Comparison of ENCODE assay signal across 8 cellular contexts in the genomic region with DNA sequence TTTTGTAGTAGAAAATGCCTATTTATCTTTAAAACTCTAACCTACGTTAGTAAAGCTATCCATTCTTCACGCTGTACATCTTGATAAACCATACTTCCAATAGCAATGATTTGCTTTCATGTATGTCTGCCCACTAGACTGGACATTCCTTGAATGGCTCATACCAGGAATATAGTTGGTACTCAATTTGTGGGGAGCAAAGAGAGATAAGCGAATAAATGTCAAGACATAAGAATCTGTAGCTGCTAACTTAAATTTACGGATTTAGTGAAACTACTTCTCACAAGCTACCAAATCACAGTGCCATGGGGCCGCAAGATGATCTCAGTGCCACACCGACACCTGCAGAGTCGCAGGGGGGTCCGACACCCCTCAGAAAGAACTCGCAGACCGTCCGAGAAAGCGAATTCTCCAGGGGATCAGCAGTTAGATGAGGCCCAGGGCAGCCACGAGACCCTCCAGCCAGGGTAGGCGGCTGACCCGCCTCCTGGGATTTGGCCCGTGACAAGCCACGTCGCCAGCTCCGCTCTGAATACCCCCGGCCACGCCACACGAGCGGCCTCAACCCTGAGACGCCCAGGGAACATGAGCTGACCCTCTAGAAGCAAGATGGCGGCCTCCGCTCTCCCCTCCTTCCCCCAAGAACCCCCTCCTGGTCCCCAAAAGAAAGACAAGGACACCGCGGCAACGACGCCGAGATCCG. TPM values are rescaled to one million over a fixed set of nuclear protein-coding genes. Genes with fewer than 3 reads are reported as not detected.
DNase-seq lines count a peak whose midpoint lies in the region; ATAC-seq and TF ChIP-seq lines count a peak whose summit lies in the region.

No MANE protein-coding gene starts in this region.

- no peak for DNase-seq in DND-41
- no peak for DNase-seq in H7
- no peak for DNase-seq in PC-3
- no peak for DNase-seq in endothelial cell (ENCODE audit: low spot score)
- DNase-seq in HK-2 (ENCODE audit: unreplicated experiment) = no peak
- no peak for DNase-seq in activated CD4-positive, alpha-beta T cell treated with anti-CD3 and anti-CD28 coated beads, Interleukin-2, amount 50 U/mL, for 48 hours

- BruUV-seq in PC-3 (replicated peaks; lab: Mats Ljungman, UMichigan) = TSS peak; percentile 81

- POLR2A ChIA-PET in PC-3 (lab: Charles Lee; ENCODE audit: unreplicated experiment) = interaction anchor here (0.7 kb wide), 1 partner anchor 1253 kb away, joined by 3 read pairs; no protein-coding TSS in a partner anchor

- H2AFZ ChIP-seq in DND-41 (ENCODE audit: low read depth, low read length) = peak overlapping the region; percentile 87
- H2AFZ ChIP-seq in PC-3 (ENCODE audit: low read length) = peak overlapping the region; percentile 78

- ATAC-seq in DND-41 (ENCODE audit: insufficient read depth, low read depth) = peak; percentile 27; the same call in 2 of the 3 replicates
- ATAC-seq in PC-3 = peak; percentile 11
- ATAC-seq in GM21423 (IDR thresholded peaks at IDR 0.05; ENCODE audit: unreplicated experiment) = no peak

- H3K27ac Mint-ChIP-seq in endothelial cell (ENCODE audit: unreplicated experiment) (peak overlapping the region; percentile 95), nephron (peak overlapping the region; percentile 96 to 99 (median 99))

- H3K9me3 Mint-ChIP-seq in endothelial cell (ENCODE audit: unreplicated experiment) = no peaks in the 10 kb centered on the region
- H3K9me3 Mint-ChIP-seq in nephron = no peaks in the 10 kb centered on the region

- H3K79me2 ChIP-seq in DND-41 (ENCODE audit: insufficient read depth, low read length) (peaks cover 50% of the 10 kb centered on the region), PC-3 (ENCODE audit: low read length) (peaks cover 55% of the 10 kb centered on the region)

- H3K4me3 Mint-ChIP-seq in endothelial cell (ENCODE audit: unreplicated experiment) = peak overlapping the region; percentile 95
- peak overlapping the region; percentile 91 to 95 (median 93) for H3K4me3 Mint-ChIP-seq in nephron

- H3F3A ChIP-seq in PC-3 (ENCODE audit: low read length, unreplicated experiment) = peaks cover 4% of the 10 kb centered on the region

- H3K4me3 ChIP-seq in DND-41 (ENCODE audit: low read depth in 1 of 2, low read length in 2 of 2) = peak overlapping the region; percentile 70 to 84
- peak overlapping the region; percentile 97 for H3K4me3 ChIP-seq in H7 (ENCODE audit: insufficient read depth, low read depth, low read length)
- H3K4me3 ChIP-seq in PC-3 (ENCODE audit: low read length) = peak overlapping the region; percentile 83

- H3K4me2 ChIP-seq in DND-41 (ENCODE audit: insufficient read depth, low read length) (peak overlapping the region; percentile 68), PC-3 (ENCODE audit: low read length) (peak overlapping the region; percentile 84)

- H3K9me3 ChIP-seq in DND-41 (ENCODE audit: insufficient read depth, low read length, severe bottlenecking) (no peaks in the 10 kb centered on the region), PC-3 (ENCODE audit: low read length) (no peaks in the 10 kb centered on the region)

- intact Hi-C loops in PC-3 (cut with micrococcal nuclease) = loop anchor here (5.0 kb wide), 1 partner anchor 325 kb away; no protein-coding TSS in a partner anchor

- H3K9ac ChIP-seq in DND-41 (ENCODE audit: low read depth, low read length) (peak overlapping the region; percentile 93), PC-3 (ENCODE audit: low read length) (peak overlapping the region; percentile 99)

- H3K27ac ChIP-seq in DND-41 (ENCODE audit: low read length) = peak overlapping the region; percentile 76
- peak overlapping the region; percentile 75 for H3K27ac ChIP-seq in PC-3 (ENCODE audit: low read length)

- H4K20me1 ChIP-seq in DND-41 (ENCODE audit: insufficient read depth, low read length) = peaks cover 4% of the 10 kb centered on the region; the same call in 1 of the 2 replicates
- peaks cover 22% of the 10 kb centered on the region for H4K20me1 ChIP-seq in PC-3 (ENCODE audit: low read length)

- H3K4me1 Mint-ChIP-seq in endothelial cell (ENCODE audit: unreplicated experiment) (peaks cover 34% of the 10 kb centered on the region), nephron (peaks cover 47% of the 10 kb centered on the region)

- H3K9me2 ChIP-seq in PC-3 (replicated peaks; ENCODE audit: low read length) = no peaks in the 10 kb centered on the region

- H3K36me3 ChIP-seq in DND-41 (ENCODE audit: insufficient read depth, low read length) = no peaks in the 10 kb centered on the region; the same call in 1 of the 2 replicates
- no peaks in the 10 kb centered on the region for H3K36me3 ChIP-seq in H7 (replicated peaks; ENCODE audit: control insufficient read depth, insufficient read depth, low read length)
- no peaks in the 10 kb centered on the region for H3K36me3 ChIP-seq in PC-3 (ENCODE audit: low read depth, low read length)

- TF ChIP-seq CTCF in DND-41 (IDR thresholded peaks at IDR 0.05; ENCODE audit: borderline replicate concordance, extremely low read depth, low read length, poor library complexity, severe bottlenecking) (no peak), PC-3 (conservative IDR thresholded peaks at IDR 0.05; ENCODE audit: low read depth, low read length) (no peak), endothelial cell (IDR thresholded peaks at IDR 0.05; ENCODE audit: unreplicated experiment) (no peak), nephron (IDR thresholded peaks at IDR 0.05; ENCODE audit: unreplicated experiment in 3 of 3) (no peak)

- H3K4me1 ChIP-seq in DND-41 (ENCODE audit: insufficient read depth, low read length) (peaks cover 39% of the 10 kb centered on the region), PC-3 (ENCODE audit: insufficient read depth, low read length) (peaks cover 46% of the 10 kb centered on the region)

- no peaks in the 10 kb centered on the region for H3K27me3 ChIP-seq in DND-41 (ENCODE audit: insufficient read depth, low read length, poor library complexity)
- no peaks in the 10 kb centered on the region for H3K27me3 ChIP-seq in H7 (ENCODE audit: control insufficient read depth, insufficient read depth, low read length)
- H3K27me3 ChIP-seq in PC-3 (ENCODE audit: low read length) = no peaks in the 10 kb centered on the region

- H3K36me3 Mint-ChIP-seq in endothelial cell (ENCODE audit: low read depth, unreplicated experiment) = peaks cover 29% of the 10 kb centered on the region
- no peaks in the 10 kb centered on the region for H3K36me3 Mint-ChIP-seq in nephron (ENCODE audit: low read depth)

- H3K27me3 Mint-ChIP-seq in endothelial cell (ENCODE audit: unreplicated experiment) = peaks cover 6% of the 10 kb centered on the region
- peaks cover 3% of the 10 kb centered on the region for H3K27me3 Mint-ChIP-seq in nephron (ENCODE audit: low read depth)

- CTCF ChIA-PET in PC-3 (lab: Charles Lee) = interaction anchor here (0.7 to 1.7 kb wide), 3 partner anchors 14 to 42 kb away, joined by 3 to 10 read pairs (median 3); no protein-coding TSS in a partner anchor

RNA-seq across cellular contexts. Expression of a gene that starts 0.6 kb away (rescaled TPM):
- total RNA-seq in H7 (2014; rRNA removed; shearing (Covaris generic)) = 12.3 and 15.1 TPM in 2 replicates
- total RNA-seq in PC-3 (2014; rRNA removed) = 7.5 and 12.9 TPM in 2 replicates
- total RNA-seq in endothelial cell (ENCODE audit: unreplicated experiment) = 202 TPM

RNA-seq across cellular contexts. Expression of a gene that starts 56.6 kb away (rescaled TPM):
- total RNA-seq in H7 (2014; rRNA removed; shearing (Covaris generic)) = 16.1 and 26.0 TPM in 2 replicates
- total RNA-seq in PC-3 (2014; rRNA removed) (14.7 and 23.6 TPM in 2 replicates), endothelial cell (ENCODE audit: unreplicated experiment) (13.4 TPM)

Comparison
In these comparisons a context has a peak if more than half of its experiments do, and no peak if none do; other contexts are left out.
1. RNA of a gene that starts 0.6 kb away (total RNA-seq): 202 TPM in endothelial cell (single experiment); 7.5 to 12.9 TPM in PC-3 and 12.3 to 15.1 TPM in H7; every median in the first group is over 10 times any median in the second.
2. Peak in every context shown above with its lines, with median percentiles within 50 percentile points of each other: H3K4me3 ChIP-seq.